ENCODE assay signal across 9 cellular contexts in the genomic region with DNA sequence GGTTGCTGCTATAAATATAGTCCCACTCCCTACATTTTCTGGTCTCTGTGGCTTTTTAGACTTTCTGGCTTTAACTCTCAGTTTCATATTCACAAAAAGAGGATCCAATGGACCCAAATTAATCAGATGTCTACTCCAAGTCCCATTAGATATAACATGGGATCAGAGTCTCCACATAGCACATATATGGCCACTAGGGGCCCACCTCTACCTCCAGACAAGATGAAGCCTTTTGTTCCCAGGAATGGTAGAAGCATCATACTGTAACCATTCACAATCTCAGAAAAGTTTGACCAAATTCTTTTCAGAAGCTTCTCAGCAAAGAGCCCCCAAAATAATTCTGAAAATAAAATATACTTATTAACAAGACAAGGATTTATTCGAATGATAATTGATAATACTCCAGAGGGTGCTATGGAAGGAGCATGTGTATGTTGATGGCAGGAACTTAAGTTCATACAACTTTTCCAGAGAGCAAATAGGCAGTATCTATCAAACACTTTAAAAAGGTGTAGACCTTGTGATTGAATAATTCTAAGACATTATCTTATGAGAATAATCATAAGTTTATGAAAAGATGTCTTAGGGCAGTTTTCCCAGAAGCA.
DNase-seq lines count a peak whose midpoint lies in the region; ATAC-seq and TF ChIP-seq lines count a peak whose summit lies in the region.
"Had no signal": no experiment of that assay in that cellular context is flagged by ENCODE, and none has a peak within 500 bp of the region (broad histone marks: within the 10 kb centered on the region; RNA-seq: fewer than 3 reads in every experiment).

No MANE protein-coding gene starts in this region.

- DNase-seq in NCI-H2171 treated with DMSO at 0.1 percent for 48 hours (lab: John Stamatoyannopoulos, UW) (peak; percentile 4), NCI-H2171 (lab: John Stamatoyannopoulos, UW) (no peak), KBM-7 (peak; percentile 37), T47D (ENCODE audit: low read depth in 1 of 2, low spot score in 1 of 2) (peak; percentile 11 to 58), mesothelial cell of epicardium (ENCODE audit: low spot score in 2 of 2, unreplicated experiment in 2 of 2) (no peak), GDM1 (lab: John Stamatoyannopoulos, UW) (no peak)
- DNase-seq in activated CD4-positive, alpha-beta T cell treated with anti-CD3 and anti-CD28 coated beads, Interleukin-2, amount 50 U/mL, for 4 hours = no peak

- no peak overlapping the region for H3K4me3 Mint-ChIP-seq in mesothelial cell of epicardium
- H3K4me3 Mint-ChIP-seq: CD4-positive, CD25-positive, alpha-beta regulatory T cell had no signal

- no peaks in the 10 kb centered on the region for H3K9me3 Mint-ChIP-seq in mesothelial cell of epicardium
- H3K9me3 Mint-ChIP-seq: CD4-positive, CD25-positive, alpha-beta regulatory T cell had no signal

- in situ Hi-C loops in KBM-7 (cut with MboI; ENCODE audit: low pct_unique_long_range_greater_than_20kb, low sequenced_read_pairs) = no loop called here
- in situ Hi-C loops in T47D (cut with HindIII; ENCODE audit: low pct_unique_long_range_greater_than_20kb, low sequenced_read_pairs) = no loop called here

- peak; percentile 51 for TF ChIP-seq CTCF in mesothelial cell of epicardium (IDR thresholded peaks at IDR 0.05; ENCODE audit: unreplicated experiment)

- peaks cover 3% of the 10 kb centered on the region for H3K4me1 Mint-ChIP-seq in mesothelial cell of epicardium

- ATAC-seq in GM21528 (IDR thresholded peaks at IDR 0.05; ENCODE audit: low FRiP score, unreplicated experiment) = peak; percentile 74

- H3K27me3 Mint-ChIP-seq in mesothelial cell of epicardium (ENCODE audit: low read depth) = no peaks in the 10 kb centered on the region
- H3K27me3 Mint-ChIP-seq: CD4-positive, CD25-positive, alpha-beta regulatory T cell had no signal

- no peaks in the 10 kb centered on the region for H3K36me3 Mint-ChIP-seq in mesothelial cell of epicardium
- H3K36me3 Mint-ChIP-seq: CD4-positive, CD25-positive, alpha-beta regulatory T cell had no signal

- H3K27ac Mint-ChIP-seq in mesothelial cell of epicardium = no peak overlapping the region
- H3K27ac Mint-ChIP-seq: CD4-positive, CD25-positive, alpha-beta regulatory T cell had no signal

Comparison
In these comparisons a context has a peak if more than half of its experiments do, and no peak if none do; other contexts are left out.
1. DNase-seq: peak in NCI-H2171 treated with DMSO at 0.1 percent for 48 hours (single experiment), KBM-7 (single experiment) and T47D (2 of 2); none in NCI-H2171 (single experiment), mesothelial cell of epicardium (0 of 2), GDM1 (single experiment) and activated CD4-positive, alpha-beta T cell treated with anti-CD3 and anti-CD28 coated beads, Interleukin-2, amount 50 U/mL, for 4 hours (0 of 2).